In the genomic region with DNA sequence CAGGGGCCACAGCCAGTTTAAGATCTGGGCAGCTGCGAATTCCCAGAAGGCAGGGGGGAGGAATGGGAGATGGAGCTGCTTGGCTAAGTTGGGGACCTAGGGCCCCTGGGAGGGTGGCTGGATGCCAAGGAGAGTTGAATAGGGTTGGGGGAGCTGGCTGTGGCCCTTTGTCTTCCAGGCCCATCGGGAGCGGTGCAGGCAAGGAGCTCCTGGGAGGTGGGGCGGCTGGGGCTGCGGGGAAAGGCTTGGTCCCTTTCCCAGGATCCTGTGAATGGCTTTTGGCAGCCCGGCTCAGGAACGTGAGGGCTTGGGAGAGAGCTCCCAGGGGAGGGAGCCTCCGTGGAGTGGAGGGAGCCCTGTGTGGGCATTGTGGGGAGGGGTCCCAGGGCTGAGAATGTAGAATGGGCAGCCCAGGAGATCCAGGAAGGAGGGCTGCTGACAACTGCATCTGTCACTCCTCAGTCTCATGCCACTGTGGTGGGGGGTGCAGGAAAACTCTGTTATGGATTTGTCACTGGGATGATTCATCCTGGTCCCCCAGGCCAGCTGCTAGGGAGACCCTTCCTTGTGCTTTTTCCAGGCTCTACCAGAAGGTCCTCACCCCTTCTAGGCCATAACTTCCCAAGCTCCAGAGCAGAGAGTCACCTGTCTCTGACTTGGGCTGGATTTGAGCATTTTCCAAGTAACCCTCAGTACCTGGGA, we compare ENCODE assay signal across 10 cellular contexts. TPM values are rescaled to one million over a fixed set of nuclear protein-coding genes. Genes with fewer than 3 reads are reported as not detected.
DNase-seq lines count a peak whose midpoint lies in the region; ATAC-seq and TF ChIP-seq lines count a peak whose summit lies in the region.
"Had no signal": no experiment of that assay in that cellular context is flagged by ENCODE, and none has a peak within 500 bp of the region (broad histone marks: within the 10 kb centered on the region; RNA-seq: fewer than 3 reads in every experiment).

No MANE protein-coding gene starts in this region.

- H3K4me1 ChIP-seq in uterus, result peaks cover 0 to 6% of the 10 kb centered on the region in 2 donors

- H3K27ac ChIP-seq in uterus, result peak overlapping the region; percentile 32 to 86

- H3K4me1 Mint-ChIP-seq in chondrocyte (ENCODE audit: low read depth), result peaks cover 9% of the 10 kb centered on the region

- no peaks in the 10 kb centered on the region for H3K27me3 ChIP-seq in uterus

- no peak for TF ChIP-seq POLR2A in uterus (IDR thresholded peaks at IDR 0.05)

- H3K36me3 ChIP-seq in uterus, result no peaks in the 10 kb centered on the region

- no peaks in the 10 kb centered on the region for H3K27me3 Mint-ChIP-seq in chondrocyte (ENCODE audit: low read depth)

- intact Hi-C loops in Right ventricle myocardium inferior (cut with DNase I), result no loop called here
- intact Hi-C loops in cardiac septum (cut with DNase I), result no loop called here
- intact Hi-C loops in uterus (cut with DNase I; ENCODE audit: low total_unique reads), result no loop called here

- peak overlapping the region; percentile 64 for H3K4me3 Mint-ChIP-seq in chondrocyte (ENCODE audit: unreplicated experiment)

- TF ChIP-seq CTCF in chondrocyte (IDR thresholded peaks at IDR 0.05), result no peak
- TF ChIP-seq CTCF in uterus (IDR thresholded peaks at IDR 0.05), result no peak

- peak overlapping the region; percentile 49 to 50 for H3K4me3 ChIP-seq in uterus

- peak overlapping the region; percentile 3 for H3K27ac Mint-ChIP-seq in chondrocyte (ENCODE audit: unreplicated experiment)

- DNase-seq in Right ventricle myocardium inferior (ENCODE audit: missing footprints) (peak; percentile 72), cardiac septum (ENCODE audit: low spot score) (no peak), chondrocyte (ENCODE audit: low spot score) (peak; percentile 85), midbrain (lab: John Stamatoyannopoulos, UW) (peak; percentile 70), uterus (peak in 1 of 2 donors; percentile 61), NCI-H82 treated with DMSO at 0.1 percent for 48 hours (lab: John Stamatoyannopoulos, UW; ENCODE audit: unreplicated experiment) (no peak), GM19240 (ENCODE audit: insufficient read length, low spot score) (no peak)
- DNase-seq: GF-D8 had no signal

- H3K9me3 ChIP-seq in uterus, result no peaks in the 10 kb centered on the region

- H3K9me3 Mint-ChIP-seq in chondrocyte (ENCODE audit: low read depth), result no peaks in the 10 kb centered on the region

- H3K36me3 Mint-ChIP-seq in chondrocyte (ENCODE audit: low read depth), result no peaks in the 10 kb centered on the region

- ATAC-seq in Right ventricle myocardium inferior, result no peak
- no peak for ATAC-seq in HG02870 (IDR thresholded peaks at IDR 0.05; ENCODE audit: unreplicated experiment)

RNA-seq across cellular contexts. Expression of a gene that starts 6.0 kb away (rescaled TPM):
- total RNA-seq in Right ventricle myocardium inferior (not detected), cardiac septum (0.54 TPM), chondrocyte (0.49 to 1.4 TPM (median 0.80 TPM) in 3 replicates), uterus (1 to 10 TPM in 1 of 4 donors, not detected in 3; 1.6 TPM)

RNA-seq across cellular contexts. Expression of a gene that starts 15.6 kb away (rescaled TPM):
- total RNA-seq in Right ventricle myocardium inferior, result 5.9 TPM
- total RNA-seq in cardiac septum, result 7.5 TPM
- 6.7 to 10.8 TPM (median 9.6 TPM) in 3 replicates for total RNA-seq in chondrocyte
- 10 to 100 TPM in 3 of 4 donors, 1 to 10 TPM in 1; 2.1 to 29.9 (median 20.0) TPM for total RNA-seq in uterus

RNA-seq across cellular contexts. Expression of a gene that starts 16.6 kb away (rescaled TPM):
- total RNA-seq in Right ventricle myocardium inferior (10.4 TPM), cardiac septum (13.0 TPM), chondrocyte (17.5 to 22.8 TPM (median 20.4 TPM) in 3 replicates), uterus (10 to 100 TPM; 15.3 to 32.1 (median 27.6) TPM)

RNA-seq across cellular contexts. Expression of a gene that starts 21.4 kb away (rescaled TPM):
- total RNA-seq in Right ventricle myocardium inferior (not detected), cardiac septum (not detected), chondrocyte (not detected in 3 replicates), uterus (1 to 10 TPM in 2 of 4 donors, under 1 TPM in 1, not detected in 1; 0.64 to 4.4 (median 2.4) TPM)
- total RNA-seq: lung microvascular endothelial cell had no signal

RNA-seq across cellular contexts. Expression of a gene that starts 53.8 kb away (rescaled TPM):
- total RNA-seq in Right ventricle myocardium inferior (69.8 TPM), cardiac septum (49.6 TPM), chondrocyte (12.2 to 16.8 TPM (median 13.8 TPM) in 3 replicates), uterus (10 to 100 TPM; 22.1 to 91.8 (median 61.0) TPM)

Comparison
In these comparisons a context has a peak if more than half of its experiments do, and no peak if none do; other contexts are left out.
1. DNase-seq: peak in Right ventricle myocardium inferior (single experiment), chondrocyte (single experiment) and midbrain (single experiment); none in cardiac septum (single experiment), NCI-H82 treated with DMSO at 0.1 percent for 48 hours (single experiment) and GM19240 (single experiment).